ENCODE assay signal across 8 cellular contexts in the genomic region with DNA sequence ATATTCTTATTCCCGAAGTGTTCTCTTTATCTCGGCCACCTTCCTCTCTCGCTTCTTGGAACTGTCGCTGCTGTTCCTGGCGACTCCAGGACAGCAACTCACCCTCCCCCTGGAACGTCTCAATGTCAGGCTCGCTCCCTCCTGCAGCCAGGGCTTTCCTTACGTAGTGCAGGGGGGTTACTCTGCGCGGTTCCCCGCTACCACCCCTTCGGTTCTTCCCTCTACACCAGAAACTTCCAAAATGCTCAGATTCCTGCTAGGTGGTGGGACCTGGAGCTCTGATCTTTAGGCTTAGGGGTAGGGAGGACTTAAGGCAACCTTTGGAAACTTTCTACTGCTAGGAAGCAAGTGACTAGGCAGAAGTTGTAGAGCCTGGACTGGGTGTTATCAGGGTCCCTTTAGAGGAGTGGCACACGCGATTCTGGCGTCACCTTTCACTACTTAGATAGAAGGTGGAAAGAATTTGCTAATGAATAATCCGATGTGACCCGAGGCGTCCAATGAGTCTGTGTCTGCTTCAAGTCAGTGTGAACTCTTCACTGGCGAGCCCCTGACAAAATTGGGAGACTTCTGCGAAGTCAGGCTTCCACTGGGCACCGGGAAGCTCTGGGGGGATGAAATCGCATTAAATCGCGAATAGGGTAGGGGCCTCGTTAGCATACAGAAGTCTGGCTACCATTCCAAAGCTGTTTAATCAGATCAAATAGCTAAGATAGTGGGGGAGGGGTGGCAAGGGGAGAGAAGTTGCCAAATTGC. TPM values are rescaled to one million over a fixed set of nuclear protein-coding genes. Genes with fewer than 3 reads are reported as not detected.
A peak's percentile ranks its signal among the peaks of the same experiment; 100 is the strongest.
DNase-seq lines count a peak whose midpoint lies in the region; ATAC-seq and TF ChIP-seq lines count a peak whose summit lies in the region.

No MANE protein-coding gene starts in this region.

- peaks cover 0 to 6% of the 10 kb centered on the region in 2 donors for H3K27me3 ChIP-seq in breast epithelium
- peaks cover 9 to 11% of the 10 kb centered on the region in 2 donors for H3K27me3 ChIP-seq in stomach smooth muscle (ENCODE audit: control insufficient read depth in 1 of 2, insufficient read depth in 2 of 2, low read length in 2 of 2)

- H3K36me3 ChIP-seq in breast epithelium (no peaks in the 10 kb centered on the region), stomach smooth muscle (ENCODE audit: control insufficient read depth in 2 of 2, insufficient read depth in 2 of 2, low read length in 2 of 2) (no peaks in the 10 kb centered on the region)

- H3K9me3 ChIP-seq in breast epithelium (no peaks in the 10 kb centered on the region), stomach smooth muscle (ENCODE audit: control insufficient read depth in 2 of 2, low read length in 2 of 2) (no peaks in the 10 kb centered on the region)

- no peaks in the 10 kb centered on the region for H3K4me1 ChIP-seq in breast epithelium
- H3K4me1 ChIP-seq in stomach smooth muscle (ENCODE audit: control insufficient read depth, insufficient read depth, low read length), result peaks cover 21% of the 10 kb centered on the region

- H3K4me3 ChIP-seq in breast epithelium (peak overlapping the region; percentile 62 to 79 (median 63)), stomach smooth muscle (ENCODE audit: low read length in 2 of 2) (peak overlapping the region; percentile 91 to 97)

- no peak overlapping the region for H3K27ac ChIP-seq in breast epithelium
- no peak overlapping the region for H3K27ac ChIP-seq in stomach smooth muscle (ENCODE audit: low read length)

- H3K9ac ChIP-seq in stomach smooth muscle (ENCODE audit: low read length in 2 of 2), result peak overlapping the region; percentile 58 to 67

- TF ChIP-seq CTCF in breast epithelium (IDR thresholded peaks at IDR 0.05), result no peak

- peak; percentile 45 for DNase-seq in EH (ENCODE audit: low read depth)
- peak; percentile 4 for DNase-seq in NCI-H748 treated with DMSO at 0.1 percent for 48 hours (lab: John Stamatoyannopoulos, UW)
- DNase-seq in breast epithelium (ENCODE audit: low spot score in 2 of 2), result no peak
- DNase-seq in left kidney (ENCODE audit: low read depth, low spot score), result peak; percentile 78
- no peak for DNase-seq in NCI-H146 treated with DMSO at 0.1 percent for 48 hours (lab: John Stamatoyannopoulos, UW; ENCODE audit: unreplicated experiment)
- no peak for DNase-seq in HT-29 (ENCODE audit: low spot score)

- intact Hi-C loops in breast epithelium (cut with DNase I; ENCODE audit: low total_unique reads), result no loop called here

- ATAC-seq in HG03439 (IDR thresholded peaks at IDR 0.05; ENCODE audit: unreplicated experiment), result no peak

- TF ChIP-seq POLR2A in breast epithelium (IDR thresholded peaks at IDR 0.05), result no peak

RNA-seq across cellular contexts. Expression of gene DPF3, which starts 0.9 kb away (rescaled TPM):
- 1 to 10 TPM in 2 of 3 donors, under 1 TPM in 1; 0.32 to 2.8 (median 1.3) TPM for total RNA-seq in breast epithelium
- not detected in 2 replicates for total RNA-seq in HT-29 (2014; rRNA removed; shearing (Covaris generic))

RNA-seq across cellular contexts. Expression of gene DCAF4, which starts 31.5 kb away (rescaled TPM):
- total RNA-seq in breast epithelium, result 10 to 100 TPM; 19.8 to 49.5 (median 36.1) TPM
- 13.4 and 18.0 TPM in 2 replicates for total RNA-seq in HT-29 (2014; rRNA removed; shearing (Covaris generic))

Comparison
In these comparisons a context has a peak if more than half of its experiments do, and no peak if none do; other contexts are left out.
1. DNase-seq: peak in EH (single experiment), NCI-H748 treated with DMSO at 0.1 percent for 48 hours (single experiment) and left kidney (single experiment); none in breast epithelium (0 of 2), NCI-H146 treated with DMSO at 0.1 percent for 48 hours (single experiment) and HT-29 (single experiment).